16 cellular contexts compared by ENCODE assay signal in the genomic region with DNA sequence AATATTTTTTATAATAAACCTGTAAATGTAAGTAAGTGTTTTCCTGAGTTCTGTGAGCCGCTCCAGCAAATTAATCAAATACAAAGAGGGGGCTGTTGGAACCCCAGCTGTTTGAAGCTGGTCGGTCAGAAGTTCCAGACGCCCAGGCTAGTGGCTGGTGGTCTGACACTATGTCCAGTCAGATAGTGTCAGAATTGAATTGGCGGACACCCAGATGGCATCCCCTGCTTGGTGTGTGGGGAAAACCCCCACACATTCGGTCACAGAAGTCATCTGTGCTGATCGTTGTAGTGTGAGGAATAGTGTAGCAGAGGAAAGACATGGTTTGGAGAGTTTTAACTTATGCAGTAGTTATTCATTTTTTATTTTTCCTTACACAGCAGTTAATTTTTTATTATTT.
"Had no signal": no experiment of that assay in that cellular context is flagged by ENCODE, and none has a peak within 500 bp of the region (broad histone marks: within the 10 kb centered on the region; RNA-seq: fewer than 3 reads in every experiment).

No MANE protein-coding gene starts in this region.

- H3K27ac ChIP-seq: body of pancreas, cardiac muscle cell, left lung, prostate gland, upper lobe of right lung had no signal

- H3K4me1 ChIP-seq: body of pancreas, left lung, prostate gland, upper lobe of right lung had no signal

- ATAC-seq: activated CD8-positive, alpha-beta T cell treated with anti-CD3 and anti-CD28 coated beads for 36 hours; activated naive CD8-positive, alpha-beta T cell treated with anti-CD3 and anti-CD28 coated beads, Interleukin-2, amount 50 U/mL, for 24 hours; body of pancreas; left lung; naive thymus-derived CD4-positive, alpha-beta T cell; stimulated activated naive CD8-positive, alpha-beta T cell treated with anti-CD3 and anti-CD28 coated beads, Interleukin-15, Interleukin-2, amounts not matched to agents 100 U/mL and 50 U/mL, for 24 hours; upper lobe of right lung had no signal

- H3K4me3 ChIP-seq: body of pancreas, cardiac muscle cell, left lung, lung, prostate gland, upper lobe of right lung had no signal

- H3K36me3 ChIP-seq: prostate gland, upper lobe of right lung had no signal

- H3K9me3 ChIP-seq: body of pancreas, left lung, prostate gland, upper lobe of right lung had no signal

- DNase-seq: activated CD4-positive, alpha-beta T cell treated with anti-CD3 and anti-CD28 coated beads, Interleukin-2, amount 10 ng/mL, durations not matched to agents 24 days and 14 days; activated CD8-positive, alpha-beta T cell treated with anti-CD3 and anti-CD28 coated beads for 36 hours; activated gamma-delta T cell; activated naive CD4-positive, alpha-beta T cell treated with anti-CD3 and anti-CD28 coated beads, Interleukin-2, amount 50 U/mL, for 16 hours; activated naive CD8-positive, alpha-beta T cell treated with anti-CD3 and anti-CD28 coated beads, Interleukin-2, amount 50 U/mL, for 24 hours; body of pancreas; left lung; naive thymus-derived CD4-positive, alpha-beta T cell; stimulated activated CD4-positive, alpha-beta T cell treated with anti-CD3 and anti-CD28 coated beads, Interleukin-12 subunit alpha, Interleukin-12 subunit beta, amount 100 ng/mL, for 4 hours; stimulated activated CD4-positive, alpha-beta T cell treated with anti-CD3 and anti-CD28 coated beads, Interleukin-4, amount 100 ng/mL, for 4 hours; stimulated activated naive CD8-positive, alpha-beta T cell treated with anti-CD3 and anti-CD28 coated beads, Interleukin-15, Interleukin-2, amounts not matched to agents 100 U/mL and 50 U/mL, for 24 hours; T1000; upper lobe of right lung had no signal

- H3K27me3 ChIP-seq: body of pancreas, cardiac muscle cell, left lung, upper lobe of right lung had no signal
